In the genomic region with DNA sequence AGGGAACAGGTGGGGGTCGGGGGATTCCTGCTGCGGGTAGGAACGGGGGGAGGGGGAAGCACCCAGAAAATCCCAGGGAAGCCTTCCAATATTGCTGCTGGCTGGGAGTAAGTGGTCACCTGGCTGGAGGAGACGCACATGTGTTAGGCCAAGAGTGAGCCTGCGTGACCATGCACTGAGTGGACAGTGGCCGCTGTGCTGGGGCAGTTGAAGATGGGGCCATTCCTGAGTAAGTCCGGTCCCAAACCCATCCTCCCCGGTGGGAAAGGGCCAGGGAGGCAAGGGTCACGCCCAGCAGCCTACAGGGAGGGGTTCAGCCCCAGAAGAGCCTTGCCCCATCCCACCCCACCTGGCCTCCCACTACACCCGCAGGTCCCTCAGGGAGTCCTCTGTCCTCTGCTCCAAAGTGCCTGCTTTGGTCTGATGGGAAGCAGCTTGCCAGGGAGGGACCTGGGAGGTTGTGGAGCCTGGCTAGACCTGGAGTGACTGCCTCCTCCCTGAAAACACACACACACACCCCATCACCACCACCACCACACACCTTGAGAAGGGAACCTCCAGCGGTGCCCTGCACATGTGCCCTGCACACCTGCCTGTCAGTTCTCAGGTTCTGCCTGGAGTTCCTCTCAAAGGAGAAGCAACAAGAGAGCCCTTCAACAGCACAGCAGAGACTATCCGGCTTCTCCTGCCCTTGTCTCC, we compare ENCODE assay signal across 1 cellular context.
TF ChIP-seq lines count a peak whose summit lies in the region.

No MANE protein-coding gene starts in this region.

TF ChIP-seq in HEK293, 187 proteins besides CTCF, POLR2A, EP300 and RAD21 (continues in another document):
- TF ChIP-seq ZNF121 (tag by site-specific recombination; IDR thresholded peaks at IDR 0.05), result no peak
- no peak for TF ChIP-seq ZNF837 (tag by site-specific recombination; IDR thresholded peaks at IDR 0.05)
- TF ChIP-seq, protein P1, sequence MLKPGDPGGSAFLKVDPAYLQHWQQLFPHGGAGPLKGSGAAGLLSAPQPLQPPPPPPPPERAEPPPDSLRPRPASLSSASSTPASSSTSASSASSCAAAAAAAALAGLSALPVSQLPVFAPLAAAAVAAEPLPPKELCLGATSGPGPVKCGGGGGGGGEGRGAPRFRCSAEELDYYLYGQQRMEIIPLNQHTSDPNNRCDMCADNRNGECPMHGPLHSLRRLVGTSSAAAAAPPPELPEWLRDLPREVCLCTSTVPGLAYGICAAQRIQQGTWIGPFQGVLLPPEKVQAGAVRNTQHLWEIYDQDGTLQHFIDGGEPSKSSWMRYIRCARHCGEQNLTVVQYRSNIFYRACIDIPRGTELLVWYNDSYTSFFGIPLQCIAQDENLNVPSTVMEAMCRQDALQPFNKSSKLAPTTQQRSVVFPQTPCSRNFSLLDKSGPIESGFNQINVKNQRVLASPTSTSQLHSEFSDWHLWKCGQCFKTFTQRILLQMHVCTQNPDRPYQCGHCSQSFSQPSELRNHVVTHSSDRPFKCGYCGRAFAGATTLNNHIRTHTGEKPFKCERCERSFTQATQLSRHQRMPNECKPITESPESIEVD (tag by site-specific recombination; IDR thresholded peaks at IDR 0.05), result no peak
- TF ChIP-seq ZIC2 (tag by site-specific recombination; IDR thresholded peaks at IDR 0.05), result no peak
- peak; percentile 24; the same call in 1 of the 2 replicates for TF ChIP-seq KLF1 (tag by site-specific recombination; IDR thresholded peaks at IDR 0.05)
- TF ChIP-seq ZNF341 (tag by site-specific recombination; IDR thresholded peaks at IDR 0.05; ENCODE audit: low read depth), result 0 out of 2 replicates have a peak, but pooled peaks have one; percentile 14
- TF ChIP-seq MYNN (tag by site-specific recombination; IDR thresholded peaks at IDR 0.05; ENCODE audit: borderline replicate concordance), result no peak
- no peak for TF ChIP-seq ZNF664 (tag by site-specific recombination; IDR thresholded peaks at IDR 0.05)
- TF ChIP-seq HOXA7 (CRISPR knock-in tag; IDR thresholded peaks at IDR 0.05; ENCODE audit: borderline replicate concordance), result no peak
- TF ChIP-seq ZBTB8A (tag by site-specific recombination; IDR thresholded peaks at IDR 0.05), result 0 out of 2 replicates have a peak, but pooled peaks have one; percentile 14
- TF ChIP-seq, protein P2, sequence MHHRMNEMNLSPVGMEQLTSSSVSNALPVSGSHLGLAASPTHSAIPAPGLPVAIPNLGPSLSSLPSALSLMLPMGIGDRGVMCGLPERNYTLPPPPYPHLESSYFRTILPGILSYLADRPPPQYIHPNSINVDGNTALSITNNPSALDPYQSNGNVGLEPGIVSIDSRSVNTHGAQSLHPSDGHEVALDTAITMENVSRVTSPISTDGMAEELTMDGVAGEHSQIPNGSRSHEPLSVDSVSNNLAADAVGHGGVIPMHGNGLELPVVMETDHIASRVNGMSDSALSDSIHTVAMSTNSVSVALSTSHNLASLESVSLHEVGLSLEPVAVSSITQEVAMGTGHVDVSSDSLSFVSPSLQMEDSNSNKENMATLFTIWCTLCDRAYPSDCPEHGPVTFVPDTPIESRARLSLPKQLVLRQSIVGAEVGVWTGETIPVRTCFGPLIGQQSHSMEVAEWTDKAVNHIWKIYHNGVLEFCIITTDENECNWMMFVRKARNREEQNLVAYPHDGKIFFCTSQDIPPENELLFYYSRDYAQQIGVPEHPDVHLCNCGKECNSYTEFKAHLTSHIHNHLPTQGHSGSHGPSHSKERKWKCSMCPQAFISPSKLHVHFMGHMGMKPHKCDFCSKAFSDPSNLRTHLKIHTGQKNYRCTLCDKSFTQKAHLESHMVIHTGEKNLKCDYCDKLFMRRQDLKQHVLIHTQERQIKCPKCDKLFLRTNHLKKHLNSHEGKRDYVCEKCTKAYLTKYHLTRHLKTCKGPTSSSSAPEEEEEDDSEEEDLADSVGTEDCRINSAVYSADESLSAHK (tag by site-specific recombination; IDR thresholded peaks at IDR 0.05), result no peak
- TF ChIP-seq, protein P3, sequence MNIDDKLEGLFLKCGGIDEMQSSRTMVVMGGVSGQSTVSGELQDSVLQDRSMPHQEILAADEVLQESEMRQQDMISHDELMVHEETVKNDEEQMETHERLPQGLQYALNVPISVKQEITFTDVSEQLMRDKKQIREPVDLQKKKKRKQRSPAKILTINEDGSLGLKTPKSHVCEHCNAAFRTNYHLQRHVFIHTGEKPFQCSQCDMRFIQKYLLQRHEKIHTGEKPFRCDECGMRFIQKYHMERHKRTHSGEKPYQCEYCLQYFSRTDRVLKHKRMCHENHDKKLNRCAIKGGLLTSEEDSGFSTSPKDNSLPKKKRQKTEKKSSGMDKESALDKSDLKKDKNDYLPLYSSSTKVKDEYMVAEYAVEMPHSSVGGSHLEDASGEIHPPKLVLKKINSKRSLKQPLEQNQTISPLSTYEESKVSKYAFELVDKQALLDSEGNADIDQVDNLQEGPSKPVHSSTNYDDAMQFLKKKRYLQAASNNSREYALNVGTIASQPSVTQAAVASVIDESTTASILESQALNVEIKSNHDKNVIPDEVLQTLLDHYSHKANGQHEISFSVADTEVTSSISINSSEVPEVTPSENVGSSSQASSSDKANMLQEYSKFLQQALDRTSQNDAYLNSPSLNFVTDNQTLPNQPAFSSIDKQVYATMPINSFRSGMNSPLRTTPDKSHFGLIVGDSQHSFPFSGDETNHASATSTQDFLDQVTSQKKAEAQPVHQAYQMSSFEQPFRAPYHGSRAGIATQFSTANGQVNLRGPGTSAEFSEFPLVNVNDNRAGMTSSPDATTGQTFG (tag by site-specific recombination; IDR thresholded peaks at IDR 0.05; ENCODE audit: borderline replicate concordance), result no peak
- TF ChIP-seq ZNF140 (tag by site-specific recombination; IDR thresholded peaks at IDR 0.05), result no peak
- no peak for TF ChIP-seq ZNF677 (tag by site-specific recombination; IDR thresholded peaks at IDR 0.05)
- TF ChIP-seq, protein P4, sequence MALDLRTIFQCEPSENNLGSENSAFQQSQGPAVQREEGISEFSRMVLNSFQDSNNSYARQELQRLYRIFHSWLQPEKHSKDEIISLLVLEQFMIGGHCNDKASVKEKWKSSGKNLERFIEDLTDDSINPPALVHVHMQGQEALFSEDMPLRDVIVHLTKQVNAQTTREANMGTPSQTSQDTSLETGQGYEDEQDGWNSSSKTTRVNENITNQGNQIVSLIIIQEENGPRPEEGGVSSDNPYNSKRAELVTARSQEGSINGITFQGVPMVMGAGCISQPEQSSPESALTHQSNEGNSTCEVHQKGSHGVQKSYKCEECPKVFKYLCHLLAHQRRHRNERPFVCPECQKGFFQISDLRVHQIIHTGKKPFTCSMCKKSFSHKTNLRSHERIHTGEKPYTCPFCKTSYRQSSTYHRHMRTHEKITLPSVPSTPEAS (tag by site-specific recombination; IDR thresholded peaks at IDR 0.05), result no peak
- no peak for TF ChIP-seq ZNF792 (tag by site-specific recombination; IDR thresholded peaks at IDR 0.05)
- no peak for TF ChIP-seq MEIS1 (CRISPR knock-in tag; IDR thresholded peaks at IDR 0.05; ENCODE audit: borderline replicate concordance)
- TF ChIP-seq, protein P5, sequence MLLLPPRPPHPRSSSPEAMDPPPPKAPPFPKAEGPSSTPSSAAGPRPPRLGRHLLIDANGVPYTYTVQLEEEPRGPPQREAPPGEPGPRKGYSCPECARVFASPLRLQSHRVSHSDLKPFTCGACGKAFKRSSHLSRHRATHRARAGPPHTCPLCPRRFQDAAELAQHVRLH (tag by site-specific recombination; IDR thresholded peaks at IDR 0.05), result no peak
- TF ChIP-seq, protein P6, sequence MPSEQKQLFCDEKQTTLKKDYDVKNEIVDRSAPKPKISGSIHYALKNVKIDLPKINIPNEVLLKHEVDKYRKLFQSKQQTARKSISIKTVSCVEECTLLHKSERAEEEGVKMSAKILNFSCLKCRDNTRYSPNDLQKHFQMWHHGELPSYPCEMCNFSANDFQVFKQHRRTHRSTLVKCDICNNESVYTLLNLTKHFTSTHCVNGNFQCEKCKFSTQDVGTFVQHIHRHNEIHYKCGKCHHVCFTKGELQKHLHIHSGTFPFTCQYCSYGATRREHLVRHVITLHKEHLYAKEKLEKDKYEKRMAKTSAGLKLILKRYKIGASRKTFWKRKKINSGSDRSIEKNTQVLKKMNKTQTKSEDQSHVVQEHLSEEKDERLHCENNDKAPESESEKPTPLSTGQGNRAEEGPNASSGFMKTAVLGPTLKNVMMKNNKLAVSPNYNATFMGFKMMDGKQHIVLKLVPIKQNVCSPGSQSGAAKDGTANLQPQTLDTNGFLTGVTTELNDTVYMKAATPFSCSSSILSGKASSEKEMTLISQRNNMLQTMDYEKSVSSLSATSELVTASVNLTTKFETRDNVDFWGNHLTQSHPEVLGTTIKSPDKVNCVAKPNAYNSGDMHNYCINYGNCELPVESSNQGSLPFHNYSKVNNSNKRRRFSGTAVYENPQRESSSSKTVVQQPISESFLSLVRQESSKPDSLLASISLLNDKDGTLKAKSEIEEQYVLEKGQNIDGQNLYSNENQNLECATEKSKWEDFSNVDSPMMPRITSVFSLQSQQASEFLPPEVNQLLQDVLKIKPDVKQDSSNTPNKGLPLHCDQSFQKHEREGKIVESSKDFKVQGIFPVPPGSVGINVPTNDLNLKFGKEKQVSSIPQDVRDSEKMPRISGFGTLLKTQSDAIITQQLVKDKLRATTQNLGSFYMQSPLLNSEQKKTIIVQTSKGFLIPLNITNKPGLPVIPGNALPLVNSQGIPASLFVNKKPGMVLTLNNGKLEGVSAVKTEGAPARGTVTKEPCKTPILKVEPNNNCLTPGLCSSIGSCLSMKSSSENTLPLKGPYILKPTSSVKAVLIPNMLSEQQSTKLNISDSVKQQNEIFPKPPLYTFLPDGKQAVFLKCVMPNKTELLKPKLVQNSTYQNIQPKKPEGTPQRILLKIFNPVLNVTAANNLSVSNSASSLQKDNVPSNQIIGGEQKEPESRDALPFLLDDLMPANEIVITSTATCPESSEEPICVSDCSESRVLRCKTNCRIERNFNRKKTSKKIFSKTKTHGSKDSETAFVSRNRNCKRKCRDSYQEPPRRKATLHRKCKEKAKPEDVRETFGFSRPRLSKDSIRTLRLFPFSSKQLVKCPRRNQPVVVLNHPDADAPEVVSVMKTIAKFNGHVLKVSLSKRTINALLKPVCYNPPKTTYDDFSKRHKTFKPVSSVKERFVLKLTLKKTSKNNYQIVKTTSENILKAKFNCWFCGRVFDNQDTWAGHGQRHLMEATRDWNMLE (tag by site-specific recombination; conservative IDR thresholded peaks at IDR 0.05; ENCODE audit: low read depth), result no peak
- TF ChIP-seq ZNF132 (tag by site-specific recombination; IDR thresholded peaks at IDR 0.05; ENCODE audit: borderline replicate concordance), result no peak
- TF ChIP-seq, protein P7, sequence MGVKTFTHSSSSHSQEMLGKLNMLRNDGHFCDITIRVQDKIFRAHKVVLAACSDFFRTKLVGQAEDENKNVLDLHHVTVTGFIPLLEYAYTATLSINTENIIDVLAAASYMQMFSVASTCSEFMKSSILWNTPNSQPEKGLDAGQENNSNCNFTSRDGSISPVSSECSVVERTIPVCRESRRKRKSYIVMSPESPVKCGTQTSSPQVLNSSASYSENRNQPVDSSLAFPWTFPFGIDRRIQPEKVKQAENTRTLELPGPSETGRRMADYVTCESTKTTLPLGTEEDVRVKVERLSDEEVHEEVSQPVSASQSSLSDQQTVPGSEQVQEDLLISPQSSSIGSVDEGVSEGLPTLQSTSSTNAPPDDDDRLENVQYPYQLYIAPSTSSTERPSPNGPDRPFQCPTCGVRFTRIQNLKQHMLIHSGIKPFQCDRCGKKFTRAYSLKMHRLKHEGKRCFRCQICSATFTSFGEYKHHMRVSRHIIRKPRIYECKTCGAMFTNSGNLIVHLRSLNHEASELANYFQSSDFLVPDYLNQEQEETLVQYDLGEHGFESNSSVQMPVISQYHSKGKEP (tag by site-specific recombination; IDR thresholded peaks at IDR 0.05), result no peak
- TF ChIP-seq, protein P8, sequence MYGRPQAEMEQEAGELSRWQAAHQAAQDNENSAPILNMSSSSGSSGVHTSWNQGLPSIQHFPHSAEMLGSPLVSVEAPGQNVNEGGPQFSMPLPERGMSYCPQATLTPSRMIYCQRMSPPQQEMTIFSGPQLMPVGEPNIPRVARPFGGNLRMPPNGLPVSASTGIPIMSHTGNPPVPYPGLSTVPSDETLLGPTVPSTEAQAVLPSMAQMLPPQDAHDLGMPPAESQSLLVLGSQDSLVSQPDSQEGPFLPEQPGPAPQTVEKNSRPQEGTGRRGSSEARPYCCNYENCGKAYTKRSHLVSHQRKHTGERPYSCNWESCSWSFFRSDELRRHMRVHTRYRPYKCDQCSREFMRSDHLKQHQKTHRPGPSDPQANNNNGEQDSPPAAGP (tag by site-specific recombination; IDR thresholded peaks at IDR 0.05), result peak; percentile 93; the same call in 1 of the 2 replicates
- TF ChIP-seq ZSCAN23 (tag by site-specific recombination; IDR thresholded peaks at IDR 0.05), result no peak
- no peak for TF ChIP-seq ZNF558 (tag by site-specific recombination; IDR thresholded peaks at IDR 0.05)
- no peak for TF ChIP-seq ZNF623 (tag by site-specific recombination; IDR thresholded peaks at IDR 0.05)
- TF ChIP-seq, protein P9, sequence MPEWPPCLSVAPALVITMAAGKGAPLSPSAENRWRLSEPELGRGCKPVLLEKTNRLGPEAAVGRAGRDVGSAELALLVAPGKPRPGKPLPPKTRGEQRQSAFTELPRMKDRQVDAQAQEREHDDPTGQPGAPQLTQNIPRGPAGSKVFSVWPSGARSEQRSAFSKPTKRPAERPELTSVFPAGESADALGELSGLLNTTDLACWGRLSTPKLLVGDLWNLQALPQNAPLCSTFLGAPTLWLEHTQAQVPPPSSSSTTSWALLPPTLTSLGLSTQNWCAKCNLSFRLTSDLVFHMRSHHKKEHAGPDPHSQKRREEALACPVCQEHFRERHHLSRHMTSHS (tag by site-specific recombination; IDR thresholded peaks at IDR 0.05), result no peak
- no peak for TF ChIP-seq ZNF302 (tag by site-specific recombination; IDR thresholded peaks at IDR 0.05; ENCODE audit: low read depth)
- TF ChIP-seq, protein P10, sequence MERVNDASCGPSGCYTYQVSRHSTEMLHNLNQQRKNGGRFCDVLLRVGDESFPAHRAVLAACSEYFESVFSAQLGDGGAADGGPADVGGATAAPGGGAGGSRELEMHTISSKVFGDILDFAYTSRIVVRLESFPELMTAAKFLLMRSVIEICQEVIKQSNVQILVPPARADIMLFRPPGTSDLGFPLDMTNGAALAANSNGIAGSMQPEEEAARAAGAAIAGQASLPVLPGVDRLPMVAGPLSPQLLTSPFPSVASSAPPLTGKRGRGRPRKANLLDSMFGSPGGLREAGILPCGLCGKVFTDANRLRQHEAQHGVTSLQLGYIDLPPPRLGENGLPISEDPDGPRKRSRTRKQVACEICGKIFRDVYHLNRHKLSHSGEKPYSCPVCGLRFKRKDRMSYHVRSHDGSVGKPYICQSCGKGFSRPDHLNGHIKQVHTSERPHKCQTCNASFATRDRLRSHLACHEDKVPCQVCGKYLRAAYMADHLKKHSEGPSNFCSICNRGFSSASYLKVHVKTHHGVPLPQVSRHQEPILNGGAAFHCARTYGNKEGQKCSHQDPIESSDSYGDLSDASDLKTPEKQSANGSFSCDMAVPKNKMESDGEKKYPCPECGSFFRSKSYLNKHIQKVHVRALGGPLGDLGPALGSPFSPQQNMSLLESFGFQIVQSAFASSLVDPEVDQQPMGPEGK (tag by site-specific recombination; IDR thresholded peaks at IDR 0.05), result no peak
- TF ChIP-seq, protein P11, sequence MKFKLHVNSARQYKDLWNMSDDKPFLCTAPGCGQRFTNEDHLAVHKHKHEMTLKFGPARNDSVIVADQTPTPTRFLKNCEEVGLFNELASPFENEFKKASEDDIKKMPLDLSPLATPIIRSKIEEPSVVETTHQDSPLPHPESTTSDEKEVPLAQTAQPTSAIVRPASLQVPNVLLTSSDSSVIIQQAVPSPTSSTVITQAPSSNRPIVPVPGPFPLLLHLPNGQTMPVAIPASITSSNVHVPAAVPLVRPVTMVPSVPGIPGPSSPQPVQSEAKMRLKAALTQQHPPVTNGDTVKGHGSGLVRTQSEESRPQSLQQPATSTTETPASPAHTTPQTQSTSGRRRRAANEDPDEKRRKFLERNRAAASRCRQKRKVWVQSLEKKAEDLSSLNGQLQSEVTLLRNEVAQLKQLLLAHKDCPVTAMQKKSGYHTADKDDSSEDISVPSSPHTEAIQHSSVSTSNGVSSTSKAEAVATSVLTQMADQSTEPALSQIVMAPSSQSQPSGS (tag by site-specific recombination; IDR thresholded peaks at IDR 0.05; ENCODE audit: low read depth), result no peak
- TF ChIP-seq ZXDB (tag by site-specific recombination; IDR thresholded peaks at IDR 0.05), result no peak
- TF ChIP-seq RBAK (tag by site-specific recombination; IDR thresholded peaks at IDR 0.05), result no peak
- TF ChIP-seq ZNF19 (tag by site-specific recombination; IDR thresholded peaks at IDR 0.05; ENCODE audit: low read depth), result no peak
